8 cellular contexts compared by ENCODE assay signal in the genomic region with DNA sequence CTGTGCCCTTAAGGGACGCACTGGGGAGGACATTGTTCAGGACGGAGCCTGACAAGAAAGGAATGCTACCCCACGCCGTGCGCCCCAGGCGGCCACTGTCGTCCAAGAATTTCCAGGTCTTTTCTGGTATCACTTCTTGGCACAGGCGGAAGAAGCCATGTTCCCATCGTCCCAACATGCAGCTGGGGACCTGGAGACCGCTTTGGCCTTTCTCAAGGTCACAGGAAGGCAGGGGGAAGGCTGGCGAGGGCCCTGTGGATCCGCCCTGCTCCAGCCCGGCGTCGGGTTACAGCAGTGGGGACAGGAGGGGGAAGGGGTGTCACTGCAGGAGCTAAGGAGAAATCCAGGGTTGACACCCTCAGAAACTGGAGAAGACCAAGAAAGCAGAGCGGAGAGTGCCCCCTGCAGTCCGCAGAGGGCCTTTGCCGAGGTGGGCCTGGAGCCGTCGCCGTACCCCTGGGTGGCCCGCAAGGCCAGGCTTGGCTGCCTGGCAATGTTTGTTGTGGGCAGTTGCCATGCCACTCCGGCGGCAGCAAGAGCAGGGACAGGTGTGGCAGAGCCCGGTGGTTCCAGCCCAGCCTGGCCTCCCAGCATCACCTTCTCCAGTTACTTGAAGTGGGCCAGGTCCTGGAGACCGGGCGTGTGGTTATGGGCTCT.
DNase-seq lines count a peak whose midpoint lies in the region; ATAC-seq and TF ChIP-seq lines count a peak whose summit lies in the region.

No MANE protein-coding gene starts in this region.

- no TSS peak for BruUV-seq in Calu3 (replicated peaks; lab: Mats Ljungman, UMichigan)

- H3K9me2 ChIP-seq in Loucy (replicated peaks; ENCODE audit: low read depth, low read length): no peaks in the 10 kb centered on the region

- no peak overlapping the region for H3K27ac Mint-ChIP-seq in Calu3 (ENCODE audit: unreplicated experiment)
- H3K27ac Mint-ChIP-seq in brain: no peak overlapping the region

- H3F3A ChIP-seq in Loucy (ENCODE audit: low read depth): no peaks in the 10 kb centered on the region

- no peak overlapping the region for H3K4me2 ChIP-seq in Loucy (ENCODE audit: low read depth, low read length, poor library complexity, severe bottlenecking)

- H3K36me3 Mint-ChIP-seq in Calu3 (ENCODE audit: insufficient read depth, unreplicated experiment) (no peaks in the 10 kb centered on the region), brain (peaks cover 20% of the 10 kb centered on the region)

- H4K20me1 ChIP-seq in Loucy (ENCODE audit: insufficient read depth, low read length, poor library complexity, severe bottlenecking): no peaks in the 10 kb centered on the region

- peaks cover 4% of the 10 kb centered on the region for H3K9me3 Mint-ChIP-seq in Calu3 (ENCODE audit: low read depth, unreplicated experiment)
- peaks cover 4 to 14% (median 11%) of the 10 kb centered on the region in 5 experiments for H3K9me3 Mint-ChIP-seq in brain

- H3K4me1 ChIP-seq in Loucy (ENCODE audit: insufficient read depth, low read length, poor library complexity, severe bottlenecking): no peaks in the 10 kb centered on the region

- DNase-seq in Calu3: peak; percentile 71
- peak; percentile 16 to 24 for DNase-seq in lung microvascular endothelial cell (ENCODE audit: low read depth in 2 of 2)
- no peak for DNase-seq in NCI-H524 (lab: John Stamatoyannopoulos, UW)
- no peak for DNase-seq in inferior parietal cortex (ENCODE audit: extremely low spot score)
- no peak for DNase-seq in NOMO-1 treated with DMSO at 0.1 percent for 48 hours (lab: John Stamatoyannopoulos, UW; ENCODE audit: unreplicated experiment)

- H3K27me3 ChIP-seq in Loucy (ENCODE audit: insufficient read depth, low read length, poor library complexity, severe bottlenecking): no peaks in the 10 kb centered on the region

- no peak overlapping the region for H3K4me3 ChIP-seq in Loucy (ENCODE audit: low read length, poor library complexity, severe bottlenecking)

- no peak overlapping the region for H2AFZ ChIP-seq in Loucy (ENCODE audit: low read length)

- intact Hi-C loops in Calu3 (cut with micrococcal nuclease; ENCODE audit: unreplicated experiment): no loop called here

- CTCF ChIA-PET in Calu3 (lab: Charles Lee): interaction anchor here (0.5 kb wide), 1 partner anchor 364 kb away, joined by 4 read pairs; no protein-coding TSS in a partner anchor

- H3K9me3 ChIP-seq in Loucy (ENCODE audit: insufficient read depth, low read depth, low read length): no peaks in the 10 kb centered on the region

- no peaks in the 10 kb centered on the region for H3K79me2 ChIP-seq in Loucy (ENCODE audit: insufficient read depth, low read length)

- no peak overlapping the region for H3K4me3 Mint-ChIP-seq in Calu3 (ENCODE audit: low read depth, unreplicated experiment)
- no peak overlapping the region for H3K4me3 Mint-ChIP-seq in brain

- ATAC-seq in GM19023 (IDR thresholded peaks at IDR 0.05; ENCODE audit: unreplicated experiment): no peak

- no peak overlapping the region for H3K9ac ChIP-seq in Loucy (ENCODE audit: low read depth, low read length, poor library complexity, severe bottlenecking)

- H3K36me3 ChIP-seq in Loucy (ENCODE audit: insufficient read depth, low read length): no peaks in the 10 kb centered on the region

- no peaks in the 10 kb centered on the region for H3K4me1 Mint-ChIP-seq in Calu3 (ENCODE audit: low read depth, unreplicated experiment)
- peaks cover 36% of the 10 kb centered on the region for H3K4me1 Mint-ChIP-seq in brain

- H3K27me3 Mint-ChIP-seq in Calu3 (ENCODE audit: unreplicated experiment) (peaks cover 19% of the 10 kb centered on the region), brain (peaks cover 12% of the 10 kb centered on the region)

- peak; percentile 38 for TF ChIP-seq CTCF in Calu3 (IDR thresholded peaks at IDR 0.05; ENCODE audit: unreplicated experiment)
- TF ChIP-seq CTCF in Loucy (conservative IDR thresholded peaks at IDR 0.05; ENCODE audit: low read length): peak; percentile 58
- TF ChIP-seq CTCF in brain (conservative IDR thresholded peaks at IDR 0.05): peak; percentile 22 to 50

Comparison
In these comparisons a context has a peak if more than half of its experiments do, and no peak if none do; other contexts are left out.
1. DNase-seq: peak in Calu3 (single experiment) and lung microvascular endothelial cell (2 of 2); none in NCI-H524 (0 of 2), inferior parietal cortex (single experiment) and NOMO-1 treated with DMSO at 0.1 percent for 48 hours (single experiment).
2. Peak in every context shown above with its lines, with median percentiles within 50 percentile points of each other: CTCF ChIP-seq.